ENCODE assay signal across 8 cellular contexts in the genomic region with DNA sequence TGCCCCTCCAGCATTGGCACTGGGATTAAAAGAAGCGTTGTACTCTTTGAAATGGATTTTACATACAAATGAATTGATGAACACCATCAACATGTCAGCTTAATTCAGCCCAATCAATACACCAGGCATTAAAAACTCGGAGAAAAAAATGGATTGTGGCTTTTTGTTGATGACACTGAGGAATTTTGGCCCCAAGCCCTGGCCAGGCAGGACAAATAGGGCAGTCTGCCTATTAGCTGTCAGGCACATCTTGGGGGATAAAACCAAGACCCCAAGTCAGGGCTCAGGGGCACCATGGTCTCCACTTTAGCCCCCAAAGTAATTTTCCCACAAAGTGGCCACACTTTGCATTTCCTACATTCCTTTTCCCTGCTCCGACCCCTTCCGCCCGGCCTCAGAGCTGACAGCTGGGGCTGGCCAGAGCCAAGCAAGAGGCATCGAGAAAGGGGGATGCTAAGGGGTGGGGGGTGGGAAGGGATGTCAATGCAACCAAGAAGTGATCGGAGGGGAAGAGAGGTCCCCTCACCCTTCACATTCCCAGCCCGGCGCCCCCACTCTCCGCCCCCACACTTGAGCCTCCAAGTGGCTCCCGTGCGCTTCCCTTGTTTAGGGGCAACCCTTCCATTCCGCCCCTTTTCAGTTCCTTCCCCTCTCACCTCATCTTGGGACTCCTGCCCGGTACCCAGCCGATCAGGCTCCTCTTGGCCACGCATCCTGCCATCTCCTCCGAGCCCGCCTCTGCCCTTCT. TPM values are rescaled to one million over a fixed set of nuclear protein-coding genes. Genes with fewer than 3 reads are reported as not detected.
DNase-seq lines count a peak whose midpoint lies in the region; ATAC-seq and TF ChIP-seq lines count a peak whose summit lies in the region.

No MANE protein-coding gene starts in this region.

- H2AFZ ChIP-seq in trophoblast cell (ENCODE audit: insufficient read depth, low read length, poor library complexity): peak overlapping the region; percentile 73

- no peak overlapping the region for H2BK120ac ChIP-seq in trophoblast cell (ENCODE audit: insufficient read depth, low read length, poor library complexity)

- H3K9ac ChIP-seq in SK-N-MC (ENCODE audit: insufficient read length): peak overlapping the region; percentile 78
- H3K9ac ChIP-seq in trophoblast cell (ENCODE audit: low read length): no peak overlapping the region

- H4K91ac ChIP-seq in trophoblast cell (ENCODE audit: low read depth, low read length): peak overlapping the region; percentile 5

- peaks cover 0 to 54% (median 12%) of the 10 kb centered on the region in 3 donors for H3K4me1 ChIP-seq in esophagus squamous epithelium
- peaks cover 5 to 6% of the 10 kb centered on the region in 2 experiments for H3K4me1 ChIP-seq in trophoblast cell (ENCODE audit: control insufficient read depth in 1 of 2, insufficient read depth in 2 of 2, low read length in 2 of 2)

- no peak for TF ChIP-seq CTCF in esophagus squamous epithelium (IDR thresholded peaks at IDR 0.05)

- H3K4me2 ChIP-seq in trophoblast cell (ENCODE audit: low read length): peak overlapping the region; percentile 84

- H3K9me3 ChIP-seq in SK-N-MC (ENCODE audit: low read depth, low read length) (no peaks in the 10 kb centered on the region), esophagus squamous epithelium (no peaks in the 10 kb centered on the region), trophoblast cell (ENCODE audit: insufficient read depth, low read depth, low read length) (no peaks in the 10 kb centered on the region)

- H3K27me3 ChIP-seq in esophagus squamous epithelium: no peaks in the 10 kb centered on the region
- no peaks in the 10 kb centered on the region for H3K27me3 ChIP-seq in trophoblast cell (ENCODE audit: insufficient read depth, low read length)

- no peaks in the 10 kb centered on the region for H3K79me2 ChIP-seq in trophoblast cell (ENCODE audit: control insufficient read depth, insufficient read depth, low read length, poor library complexity)

- no peak overlapping the region for H2BK5ac ChIP-seq in trophoblast cell (ENCODE audit: low read depth, low read length, poor library complexity)

- peak; percentile 35 for DNase-seq in activated CD4-positive, CD25-positive, alpha-beta regulatory T cell treated with anti-CD3 and anti-CD28 coated beads, Interleukin-2, amount 50 U/mL, for 72 hours
- DNase-seq in SK-N-MC (ENCODE audit: low read depth, low spot score): no peak
- DNase-seq in esophagus squamous epithelium (lab: John Stamatoyannopoulos, UW): no peak
- no peak for DNase-seq in trophoblast cell
- no peak for DNase-seq in SHP77 treated with DMSO at 0.1 percent for 48 hours (lab: John Stamatoyannopoulos, UW)
- DNase-seq in GM19238 (ENCODE audit: insufficient read length, low spot score): no peak
- no peak for DNase-seq in activated naive CD4-positive, alpha-beta T cell (lab: John Stamatoyannopoulos, UW)

- no peak overlapping the region for H3K4ac ChIP-seq in trophoblast cell (ENCODE audit: low read depth, low read length)

- H2AK5ac ChIP-seq in trophoblast cell (ENCODE audit: low read length): no peak overlapping the region

- H3K36me3 ChIP-seq in SK-N-MC (ENCODE audit: insufficient read depth, low read length) (no peaks in the 10 kb centered on the region), esophagus squamous epithelium (peaks cover 0 to under 1% (median 0%) of the 10 kb centered on the region in 3 donors), trophoblast cell (ENCODE audit: control insufficient read depth in 1 of 2, insufficient read depth in 2 of 2, low read length in 2 of 2) (no peaks in the 10 kb centered on the region)

- peak overlapping the region; percentile 73 for H4K8ac ChIP-seq in trophoblast cell (ENCODE audit: low read depth, low read length)

- H3K4me3 ChIP-seq in SK-N-MC: peak overlapping the region; percentile 94
- peak overlapping the region; percentile 91 to 98 (median 94) for H3K4me3 ChIP-seq in esophagus squamous epithelium
- H3K4me3 ChIP-seq in trophoblast cell (ENCODE audit: low read depth, low read length): peak overlapping the region; percentile 94

- 3 to 5% methylated on average over 13 to 15 of the region's 18 CpGs for WGBS in esophagus squamous epithelium, 2 donors
- no CpG with 5 or more reads among the region's 18 CpGs for WGBS in trophoblast cell (ENCODE audit: extremely low coverage, insufficient coverage, insufficient read length)

- H3K27ac ChIP-seq in SK-N-MC (no peak overlapping the region), esophagus squamous epithelium (peak overlapping the region; percentile 88 to 94 (median 91)), trophoblast cell (ENCODE audit: low read depth, low read length) (no peak overlapping the region)

- intact Hi-C loops in esophagus squamous epithelium (cut with DNase I): no loop called here

- peak overlapping the region; percentile 3 for H3K14ac ChIP-seq in trophoblast cell (ENCODE audit: low read length)

- TF ChIP-seq POLR2A in esophagus squamous epithelium (IDR thresholded peaks at IDR 0.05): no peak

- no peak overlapping the region for H2BK12ac ChIP-seq in trophoblast cell (ENCODE audit: low read length)

- H3K23ac ChIP-seq in trophoblast cell (ENCODE audit: low read length): no peak overlapping the region

- no peak overlapping the region for H4K12ac ChIP-seq in trophoblast cell (ENCODE audit: low read depth, low read length)

- H3K79me1 ChIP-seq in trophoblast cell (ENCODE audit: low read length): no peaks in the 10 kb centered on the region

- peak overlapping the region; percentile 60 for H3K18ac ChIP-seq in trophoblast cell (ENCODE audit: low read length)

- no peak for ATAC-seq in activated CD4-positive, CD25-positive, alpha-beta regulatory T cell treated with anti-CD3 and anti-CD28 coated beads, Interleukin-2, amount 50 U/mL, for 24 hours

RNA-seq across cellular contexts. Expression of gene HIP1, which starts 0.7 kb away (rescaled TPM):
- 1 to 10 TPM; 3.2 to 9.5 (median 6.4) TPM for total RNA-seq in esophagus squamous epithelium
- polyA plus RNA-seq in trophoblast cell (2013): 9.0 and 9.8 TPM in 2 replicates

RNA-seq across cellular contexts. Expression of gene CCL26, which starts 34.0 kb away (rescaled TPM):
- total RNA-seq in esophagus squamous epithelium: not detected
- 0.31 TPM in 1 of 2 replicates, not detected in the other for polyA plus RNA-seq in trophoblast cell (2013)

Comparison
In these comparisons a context has a peak if more than half of its experiments do, and no peak if none do; other contexts are left out.
1. H3K27ac ChIP-seq: peak in esophagus squamous epithelium (4 of 4); none in SK-N-MC (single experiment) and trophoblast cell (single experiment).
2. Peak in every context shown above with its lines, with median percentiles within 50 percentile points of each other: H3K4me3 ChIP-seq.